Comparison of ENCODE assay signal across 8 cellular contexts in the genomic region with DNA sequence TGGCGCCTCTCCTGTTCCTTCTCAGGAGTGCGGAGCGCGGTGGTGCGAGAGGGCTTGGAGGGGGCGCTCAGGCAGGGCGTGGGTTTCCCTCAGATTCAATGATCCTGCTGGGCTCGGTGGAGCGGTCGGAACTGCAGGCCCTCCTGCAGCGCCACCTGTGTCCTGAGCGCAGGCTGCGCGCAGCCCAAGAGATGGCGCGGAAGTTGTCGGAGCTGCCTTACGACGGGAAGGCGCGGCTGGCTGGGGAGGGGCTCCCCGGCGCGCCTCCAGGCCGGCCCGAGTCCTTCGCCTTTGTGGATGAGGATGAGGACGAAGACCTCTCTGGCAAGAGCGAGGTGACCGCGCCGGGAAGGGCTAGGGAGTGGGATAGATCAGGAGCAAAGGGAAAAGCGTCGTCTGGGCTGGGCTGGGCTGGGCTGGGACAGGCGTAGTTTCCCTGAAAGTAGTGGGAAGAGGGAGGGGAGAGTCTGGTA. TPM values are rescaled to one million over a fixed set of nuclear protein-coding genes. Genes with fewer than 3 reads are reported as not detected.
DNase-seq lines count a peak whose midpoint lies in the region; TF ChIP-seq lines count a peak whose summit lies in the region.

No MANE protein-coding gene starts in this region.

- H3K36me3 ChIP-seq in HEK293 (ENCODE audit: control insufficient read depth in 2 of 2, insufficient read depth in 1 of 2, low read length in 2 of 2), result no peaks in the 10 kb centered on the region
- no peaks in the 10 kb centered on the region for H3K36me3 ChIP-seq in Peyer's patch

- no peak overlapping the region for H3K27ac ChIP-seq in HEK293 (ENCODE audit: extremely low read depth, low read depth, low read length)
- H3K27ac ChIP-seq in Peyer's patch, result no peak overlapping the region

- H3K27me3 Mint-ChIP-seq in activated naive CD4-positive, alpha-beta T cell treated with anti-CD3 and anti-CD28 coated beads, Interleukin-2, amount 50 U/mL, for 24 hours, result no peaks in the 10 kb centered on the region

- DNase-seq in DMS53 (lab: John Stamatoyannopoulos, UW), result peak; percentile 83
- DNase-seq in Peyer's patch, result peak; percentile 63 to 87 (median 77)
- DNase-seq in iPS DF 19.7 (ENCODE audit: low read depth, low spot score), result peak; percentile 77
- DNase-seq in stimulated activated CD4-positive, alpha-beta T cell treated with anti-CD3 and anti-CD28 coated beads, Interleukin-15, amount 100 ng/mL, for 1 hour (ENCODE audit: low read depth in 1 of 2, low spot score in 1 of 2), result peak; percentile 33 to 48
- DNase-seq in HUDEP-2 (lab: John Stamatoyannopoulos, UW; ENCODE audit: unreplicated experiment in 76 of 76), result no peak
- no peak for DNase-seq in DMS153 treated with DMSO at 0.1 percent for 48 hours (lab: John Stamatoyannopoulos, UW; ENCODE audit: unreplicated experiment)

- TF ChIP-seq CTCF in HEK293 (tag by site-specific recombination; IDR thresholded peaks at IDR 0.05) (peak; percentile 96), Peyer's patch (IDR thresholded peaks at IDR 0.05) (peak in 5 of 6 experiments; percentile 38 to 73 (median 63))

- H3K27me3 ChIP-seq in Peyer's patch, result no peaks in the 10 kb centered on the region

- no peaks in the 10 kb centered on the region for H3K9me3 Mint-ChIP-seq in activated naive CD4-positive, alpha-beta T cell treated with anti-CD3 and anti-CD28 coated beads, Interleukin-2, amount 50 U/mL, for 24 hours

- no peak overlapping the region for H3K27ac Mint-ChIP-seq in activated naive CD4-positive, alpha-beta T cell treated with anti-CD3 and anti-CD28 coated beads, Interleukin-2, amount 50 U/mL, for 24 hours

- no peaks in the 10 kb centered on the region for H3K36me3 Mint-ChIP-seq in activated naive CD4-positive, alpha-beta T cell treated with anti-CD3 and anti-CD28 coated beads, Interleukin-2, amount 50 U/mL, for 24 hours

- CTCF ChIA-PET in HEK293 (lab: Yijun Ruan, JAX), result interaction anchor here (0.6 to 1.7 kb wide), 16 partner anchors 9 to 1845 kb away, joined by 3 to 25 read pairs (median 4); no protein-coding TSS in a partner anchor

- H3K4me1 Mint-ChIP-seq in activated naive CD4-positive, alpha-beta T cell treated with anti-CD3 and anti-CD28 coated beads, Interleukin-2, amount 50 U/mL, for 24 hours, result peaks cover 9% of the 10 kb centered on the region

- peak overlapping the region; percentile 83 for H3K4me3 Mint-ChIP-seq in activated naive CD4-positive, alpha-beta T cell treated with anti-CD3 and anti-CD28 coated beads, Interleukin-2, amount 50 U/mL, for 24 hours

- POLR2A ChIA-PET in HEK293 (lab: Yijun Ruan, JAX), result interaction anchor here (1.2 kb wide), 1 partner anchor 35 kb away, joined by 4 read pairs; no protein-coding TSS in a partner anchor

- H3K4me3 ChIP-seq in HEK293 (ENCODE audit: low read depth, low read length), result peak overlapping the region; percentile 15; the same call in 1 of the 2 replicates
- peak overlapping the region in 2 of 4 donors; percentile 30 to 41 for H3K4me3 ChIP-seq in Peyer's patch

- H3K9me3 ChIP-seq in HEK293 (ENCODE audit: control insufficient read depth, insufficient read depth, low read depth, low read length), result no peaks in the 10 kb centered on the region
- H3K9me3 ChIP-seq in Peyer's patch, result no peaks in the 10 kb centered on the region

- no peaks in the 10 kb centered on the region for H3K4me1 ChIP-seq in HEK293 (ENCODE audit: control insufficient read depth, insufficient read depth, low read length)
- peaks cover 0 to 6% (median 0%) of the 10 kb centered on the region in 4 donors for H3K4me1 ChIP-seq in Peyer's patch

- no peak for TF ChIP-seq POLR2A in Peyer's patch (IDR thresholded peaks at IDR 0.05)

TF ChIP-seq in HEK293, 187 proteins besides CTCF, POLR2A, EP300 and RAD21 (continues in another document):
- TF ChIP-seq, protein P1, sequence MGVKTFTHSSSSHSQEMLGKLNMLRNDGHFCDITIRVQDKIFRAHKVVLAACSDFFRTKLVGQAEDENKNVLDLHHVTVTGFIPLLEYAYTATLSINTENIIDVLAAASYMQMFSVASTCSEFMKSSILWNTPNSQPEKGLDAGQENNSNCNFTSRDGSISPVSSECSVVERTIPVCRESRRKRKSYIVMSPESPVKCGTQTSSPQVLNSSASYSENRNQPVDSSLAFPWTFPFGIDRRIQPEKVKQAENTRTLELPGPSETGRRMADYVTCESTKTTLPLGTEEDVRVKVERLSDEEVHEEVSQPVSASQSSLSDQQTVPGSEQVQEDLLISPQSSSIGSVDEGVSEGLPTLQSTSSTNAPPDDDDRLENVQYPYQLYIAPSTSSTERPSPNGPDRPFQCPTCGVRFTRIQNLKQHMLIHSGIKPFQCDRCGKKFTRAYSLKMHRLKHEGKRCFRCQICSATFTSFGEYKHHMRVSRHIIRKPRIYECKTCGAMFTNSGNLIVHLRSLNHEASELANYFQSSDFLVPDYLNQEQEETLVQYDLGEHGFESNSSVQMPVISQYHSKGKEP (tag by site-specific recombination; IDR thresholded peaks at IDR 0.05), result peak; percentile 15; the same call in 1 of the 2 replicates
- peak; percentile 88 for TF ChIP-seq ZIC2 (tag by site-specific recombination; IDR thresholded peaks at IDR 0.05)
- peak; percentile 84 for TF ChIP-seq GLIS1 (tag by site-specific recombination; IDR thresholded peaks at IDR 0.05)
- peak; percentile 59; the same call in 1 of the 2 replicates for TF ChIP-seq KLF7 (tag by site-specific recombination; IDR thresholded peaks at IDR 0.05; ENCODE audit: borderline replicate concordance)
- TF ChIP-seq, protein P2, sequence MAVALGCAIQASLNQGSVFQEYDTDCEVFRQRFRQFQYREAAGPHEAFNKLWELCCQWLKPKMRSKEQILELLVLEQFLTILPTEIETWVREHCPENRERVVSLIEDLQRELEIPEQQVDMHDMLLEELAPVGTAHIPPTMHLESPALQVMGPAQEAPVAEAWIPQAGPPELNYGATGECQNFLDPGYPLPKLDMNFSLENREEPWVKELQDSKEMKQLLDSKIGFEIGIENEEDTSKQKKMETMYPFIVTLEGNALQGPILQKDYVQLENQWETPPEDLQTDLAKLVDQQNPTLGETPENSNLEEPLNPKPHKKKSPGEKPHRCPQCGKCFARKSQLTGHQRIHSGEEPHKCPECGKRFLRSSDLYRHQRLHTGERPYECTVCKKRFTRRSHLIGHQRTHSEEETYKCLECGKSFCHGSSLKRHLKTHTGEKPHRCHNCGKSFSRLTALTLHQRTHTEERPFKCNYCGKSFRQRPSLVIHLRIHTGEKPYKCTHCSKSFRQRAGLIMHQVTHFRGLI (tag by site-specific recombination; IDR thresholded peaks at IDR 0.05), result peak; percentile 80
- TF ChIP-seq ZNF654 (tag by site-specific recombination; IDR thresholded peaks at IDR 0.05; ENCODE audit: low read depth), result no peak
- TF ChIP-seq, protein P3, sequence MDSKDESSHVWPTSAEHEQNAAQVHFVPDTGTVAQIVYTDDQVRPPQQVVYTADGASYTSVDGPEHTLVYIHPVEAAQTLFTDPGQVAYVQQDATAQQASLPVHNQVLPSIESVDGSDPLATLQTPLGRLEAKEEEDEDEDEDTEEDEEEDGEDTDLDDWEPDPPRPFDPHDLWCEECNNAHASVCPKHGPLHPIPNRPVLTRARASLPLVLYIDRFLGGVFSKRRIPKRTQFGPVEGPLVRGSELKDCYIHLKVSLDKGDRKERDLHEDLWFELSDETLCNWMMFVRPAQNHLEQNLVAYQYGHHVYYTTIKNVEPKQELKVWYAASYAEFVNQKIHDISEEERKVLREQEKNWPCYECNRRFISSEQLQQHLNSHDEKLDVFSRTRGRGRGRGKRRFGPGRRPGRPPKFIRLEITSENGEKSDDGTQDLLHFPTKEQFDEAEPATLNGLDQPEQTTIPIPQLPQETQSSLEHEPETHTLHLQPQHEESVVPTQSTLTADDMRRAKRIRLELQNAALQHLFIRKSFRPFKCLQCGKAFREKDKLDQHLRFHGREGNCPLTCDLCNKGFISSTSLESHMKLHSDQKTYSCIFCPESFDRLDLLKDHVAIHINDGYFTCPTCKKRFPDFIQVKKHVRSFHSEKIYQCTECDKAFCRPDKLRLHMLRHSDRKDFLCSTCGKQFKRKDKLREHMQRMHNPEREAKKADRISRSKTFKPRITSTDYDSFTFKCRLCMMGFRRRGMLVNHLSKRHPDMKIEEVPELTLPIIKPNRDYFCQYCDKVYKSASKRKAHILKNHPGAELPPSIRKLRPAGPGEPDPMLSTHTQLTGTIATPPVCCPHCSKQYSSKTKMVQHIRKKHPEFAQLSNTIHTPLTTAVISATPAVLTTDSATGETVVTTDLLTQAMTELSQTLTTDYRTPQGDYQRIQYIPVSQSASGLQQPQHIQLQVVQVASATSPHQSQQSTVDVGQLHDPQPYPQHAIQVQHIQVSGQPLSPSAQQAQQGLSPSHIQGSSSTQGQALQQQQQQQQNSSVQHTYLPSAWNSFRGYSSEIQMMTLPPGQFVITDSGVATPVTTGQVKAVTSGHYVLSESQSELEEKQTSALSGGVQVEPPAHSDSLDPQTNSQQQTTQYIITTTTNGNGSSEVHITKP (tag by site-specific recombination; IDR thresholded peaks at IDR 0.05), result peak; percentile 48; the same call in 1 of the 2 replicates
- TF ChIP-seq, protein P4, sequence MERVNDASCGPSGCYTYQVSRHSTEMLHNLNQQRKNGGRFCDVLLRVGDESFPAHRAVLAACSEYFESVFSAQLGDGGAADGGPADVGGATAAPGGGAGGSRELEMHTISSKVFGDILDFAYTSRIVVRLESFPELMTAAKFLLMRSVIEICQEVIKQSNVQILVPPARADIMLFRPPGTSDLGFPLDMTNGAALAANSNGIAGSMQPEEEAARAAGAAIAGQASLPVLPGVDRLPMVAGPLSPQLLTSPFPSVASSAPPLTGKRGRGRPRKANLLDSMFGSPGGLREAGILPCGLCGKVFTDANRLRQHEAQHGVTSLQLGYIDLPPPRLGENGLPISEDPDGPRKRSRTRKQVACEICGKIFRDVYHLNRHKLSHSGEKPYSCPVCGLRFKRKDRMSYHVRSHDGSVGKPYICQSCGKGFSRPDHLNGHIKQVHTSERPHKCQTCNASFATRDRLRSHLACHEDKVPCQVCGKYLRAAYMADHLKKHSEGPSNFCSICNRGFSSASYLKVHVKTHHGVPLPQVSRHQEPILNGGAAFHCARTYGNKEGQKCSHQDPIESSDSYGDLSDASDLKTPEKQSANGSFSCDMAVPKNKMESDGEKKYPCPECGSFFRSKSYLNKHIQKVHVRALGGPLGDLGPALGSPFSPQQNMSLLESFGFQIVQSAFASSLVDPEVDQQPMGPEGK (tag by site-specific recombination; IDR thresholded peaks at IDR 0.05), result peak; percentile 67

RNA-seq across cellular contexts. Expression of a gene that starts 17.0 kb away (rescaled TPM):
- under 1 TPM in 3 of 4 donors, not detected in 1; 0.66 to 0.83 (median 0.80) TPM for total RNA-seq in Peyer's patch

RNA-seq across cellular contexts. Expression of a gene that starts 29.6 kb away (rescaled TPM):
- 1 to 10 TPM in 3 of 4 donors, not detected in 1; 1.1 to 6.5 (median 2.5) TPM for total RNA-seq in Peyer's patch

RNA-seq across cellular contexts. Expression of a gene that starts 35.7 kb away (rescaled TPM):
- 10 to 100 TPM; 47.0 to 88.0 (median 55.9) TPM for total RNA-seq in Peyer's patch

RNA-seq across cellular contexts. Expression of a gene that starts 57.3 kb away (rescaled TPM):
- total RNA-seq in Peyer's patch, result 10 to 100 TPM; 34.8 to 43.7 (median 38.3) TPM

Comparison
In these comparisons a context has a peak if more than half of its experiments do, and no peak if none do; other contexts are left out.
1. DNase-seq: peak in DMS53 (single experiment), Peyer's patch (3 of 3), iPS DF 19.7 (single experiment) and stimulated activated CD4-positive, alpha-beta T cell treated with anti-CD3 and anti-CD28 coated beads, Interleukin-15, amount 100 ng/mL, for 1 hour (2 of 2); none in HUDEP-2 (0 of 76) and DMS153 treated with DMSO at 0.1 percent for 48 hours (single experiment).